8 cellular contexts compared by ENCODE assay signal in genomic region chrX:106481341-106481740, GRCh38.
DNase-seq lines count a peak whose midpoint lies in the region; ATAC-seq and TF ChIP-seq lines count a peak whose summit lies in the region.

No MANE protein-coding gene starts in this region.

- H3K4me1 ChIP-seq in A673 (ENCODE audit: insufficient read depth, low read length, poor library complexity, severe bottlenecking) = no peaks in the 10 kb centered on the region
- H3K4me1 ChIP-seq in colonic mucosa = no peaks in the 10 kb centered on the region
- no peaks in the 10 kb centered on the region for H3K4me1 ChIP-seq in right lobe of liver

- H3K36me3 ChIP-seq in A673 (ENCODE audit: insufficient read depth, low read length, poor library complexity, severe bottlenecking) = no peaks in the 10 kb centered on the region
- H3K36me3 ChIP-seq in colonic mucosa = no peaks in the 10 kb centered on the region
- no peaks in the 10 kb centered on the region for H3K36me3 ChIP-seq in right lobe of liver

- peak; percentile 72 for TF ChIP-seq RAD21 in Ishikawa (IDR thresholded peaks at IDR 0.05; ENCODE audit: low read depth)

- H3K4me3 ChIP-seq in A673 (ENCODE audit: low read depth, low read length, poor library complexity, severe bottlenecking) (no peak overlapping the region), colonic mucosa (no peak overlapping the region), right lobe of liver (no peak overlapping the region)

- no peak for TF ChIP-seq EP300 in Ishikawa (IDR thresholded peaks at IDR 0.05; ENCODE audit: borderline replicate concordance)

- TF ChIP-seq POLR2A in right lobe of liver (IDR thresholded peaks at IDR 0.05) = no peak

- H3K27ac ChIP-seq in A673 (ENCODE audit: low read depth, low read length, poor library complexity, severe bottlenecking) = no peak overlapping the region
- H3K27ac ChIP-seq in colonic mucosa = no peak overlapping the region
- no peak overlapping the region for H3K27ac ChIP-seq in right lobe of liver

- 0% methylated on average over 1 of the region's 1 CpG for WGBS in right lobe of liver (ENCODE audit: insufficient coverage, low coverage, low lambda C conversion rate, missing lambda C conversion rate)

- TF ChIP-seq CTCF in A673 (conservative IDR thresholded peaks at IDR 0.05; ENCODE audit: low read depth, low read length) (peak; percentile 77), colonic mucosa (IDR thresholded peaks at IDR 0.05) (peak; percentile 83), right lobe of liver (IDR thresholded peaks at IDR 0.05) (peak; percentile 85 to 90 (median 87))

- POLR2A ChIA-PET in A673 (lab: Charles Lee; ENCODE audit: low non-redundant PET) = no interaction called here

- H3K27me3 ChIP-seq in A673 (replicated peaks; ENCODE audit: insufficient read depth, low read depth, low read length, poor library complexity) (no peaks in the 10 kb centered on the region), colonic mucosa (no peaks in the 10 kb centered on the region), right lobe of liver (no peaks in the 10 kb centered on the region)

- ATAC-seq in right lobe of liver (peak; percentile 88 to 95 (median 92)), GM21390 (IDR thresholded peaks at IDR 0.05; ENCODE audit: unreplicated experiment) (no peak)

- H3K9ac ChIP-seq in colonic mucosa (ENCODE audit: low read depth in 2 of 2, low read length in 2 of 2) = no peak overlapping the region

- H3K9me3 ChIP-seq in A673 (ENCODE audit: low read depth, low read length, poor library complexity, severe bottlenecking) = no peaks in the 10 kb centered on the region
- H3K9me3 ChIP-seq in colonic mucosa = no peaks in the 10 kb centered on the region
- H3K9me3 ChIP-seq in right lobe of liver = no peaks in the 10 kb centered on the region

- DNase-seq in A673 (ENCODE audit: low spot score) (peak; percentile 57), GDM1 (lab: John Stamatoyannopoulos, UW) (peak; percentile 14), SK-N-DZ (ENCODE audit: low spot score) (peak; percentile 20), colonic mucosa (peak; percentile 72), right lobe of liver (no peak), stromal cell of bone marrow (ENCODE audit: low read depth) (peak; percentile 25)

- BruUV-seq in A673 (replicated peaks; lab: Mats Ljungman, UMichigan) = no TSS peak

- CTCF ChIA-PET in A673 (lab: Charles Lee) = no interaction called here

- intact Hi-C loops in A673 (cut with micrococcal nuclease; ENCODE audit: unreplicated experiment) = loop anchor here (1.0 kb wide), 1 partner anchor 310 kb away; no protein-coding TSS in a partner anchor
- intact Hi-C loops in colonic mucosa (cut with DNase I) = loop anchor here (10.0 kb wide), 2 partner anchors 123 to 313 kb away; no protein-coding TSS in a partner anchor
- intact Hi-C loops in right lobe of liver (cut with DNase I) = no loop called here

TF ChIP-seq in Ishikawa, 13 proteins besides CTCF, POLR2A, EP300 and RAD21:
- TF ChIP-seq YY1 (IDR thresholded peaks at IDR 0.05; ENCODE audit: low read depth) = no peak
- TF ChIP-seq ZBTB7A (IDR thresholded peaks at IDR 0.05; ENCODE audit: low read depth) = no peak
- no peak for TF ChIP-seq CEBPB (IDR thresholded peaks at IDR 0.05)
- TF ChIP-seq TAF1 (IDR thresholded peaks at IDR 0.05; ENCODE audit: low read depth) = no peak
- TF ChIP-seq EGR1 (IDR thresholded peaks at IDR 0.05) = no peak
- TF ChIP-seq CREB1 (IDR thresholded peaks at IDR 0.05; ENCODE audit: low read depth) = no peak
- TF ChIP-seq NFIC (IDR thresholded peaks at IDR 0.05) = no peak
- TF ChIP-seq, protein P1, sequence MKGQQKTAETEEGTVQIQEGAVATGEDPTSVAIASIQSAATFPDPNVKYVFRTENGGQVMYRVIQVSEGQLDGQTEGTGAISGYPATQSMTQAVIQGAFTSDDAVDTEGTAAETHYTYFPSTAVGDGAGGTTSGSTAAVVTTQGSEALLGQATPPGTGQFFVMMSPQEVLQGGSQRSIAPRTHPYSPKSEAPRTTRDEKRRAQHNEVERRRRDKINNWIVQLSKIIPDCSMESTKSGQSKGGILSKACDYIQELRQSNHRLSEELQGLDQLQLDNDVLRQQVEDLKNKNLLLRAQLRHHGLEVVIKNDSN (IDR thresholded peaks at IDR 0.05) = no peak
- TF ChIP-seq TCF12 (IDR thresholded peaks at IDR 0.05; ENCODE audit: low read depth) = no peak
- no peak for TF ChIP-seq TEAD4 (IDR thresholded peaks at IDR 0.05)
- TF ChIP-seq, protein P2, sequence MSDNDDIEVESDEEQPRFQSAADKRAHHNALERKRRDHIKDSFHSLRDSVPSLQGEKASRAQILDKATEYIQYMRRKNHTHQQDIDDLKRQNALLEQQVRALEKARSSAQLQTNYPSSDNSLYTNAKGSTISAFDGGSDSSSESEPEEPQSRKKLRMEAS (IDR thresholded peaks at IDR 0.05) = no peak
- TF ChIP-seq, protein P3, sequence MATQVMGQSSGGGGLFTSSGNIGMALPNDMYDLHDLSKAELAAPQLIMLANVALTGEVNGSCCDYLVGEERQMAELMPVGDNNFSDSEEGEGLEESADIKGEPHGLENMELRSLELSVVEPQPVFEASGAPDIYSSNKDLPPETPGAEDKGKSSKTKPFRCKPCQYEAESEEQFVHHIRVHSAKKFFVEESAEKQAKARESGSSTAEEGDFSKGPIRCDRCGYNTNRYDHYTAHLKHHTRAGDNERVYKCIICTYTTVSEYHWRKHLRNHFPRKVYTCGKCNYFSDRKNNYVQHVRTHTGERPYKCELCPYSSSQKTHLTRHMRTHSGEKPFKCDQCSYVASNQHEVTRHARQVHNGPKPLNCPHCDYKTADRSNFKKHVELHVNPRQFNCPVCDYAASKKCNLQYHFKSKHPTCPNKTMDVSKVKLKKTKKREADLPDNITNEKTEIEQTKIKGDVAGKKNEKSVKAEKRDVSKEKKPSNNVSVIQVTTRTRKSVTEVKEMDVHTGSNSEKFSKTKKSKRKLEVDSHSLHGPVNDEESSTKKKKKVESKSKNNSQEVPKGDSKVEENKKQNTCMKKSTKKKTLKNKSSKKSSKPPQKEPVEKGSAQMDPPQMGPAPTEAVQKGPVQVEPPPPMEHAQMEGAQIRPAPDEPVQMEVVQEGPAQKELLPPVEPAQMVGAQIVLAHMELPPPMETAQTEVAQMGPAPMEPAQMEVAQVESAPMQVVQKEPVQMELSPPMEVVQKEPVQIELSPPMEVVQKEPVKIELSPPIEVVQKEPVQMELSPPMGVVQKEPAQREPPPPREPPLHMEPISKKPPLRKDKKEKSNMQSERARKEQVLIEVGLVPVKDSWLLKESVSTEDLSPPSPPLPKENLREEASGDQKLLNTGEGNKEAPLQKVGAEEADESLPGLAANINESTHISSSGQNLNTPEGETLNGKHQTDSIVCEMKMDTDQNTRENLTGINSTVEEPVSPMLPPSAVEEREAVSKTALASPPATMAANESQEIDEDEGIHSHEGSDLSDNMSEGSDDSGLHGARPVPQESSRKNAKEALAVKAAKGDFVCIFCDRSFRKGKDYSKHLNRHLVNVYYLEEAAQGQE (IDR thresholded peaks at IDR 0.05; ENCODE audit: low read depth) = no peak
- TF ChIP-seq FOXM1 (IDR thresholded peaks at IDR 0.05; ENCODE audit: borderline replicate concordance, low read depth) = no peak

Comparison
In these comparisons a context has a peak if more than half of its experiments do, and no peak if none do; other contexts are left out.
1. DNase-seq: peak in A673 (single experiment), GDM1 (single experiment), SK-N-DZ (single experiment), colonic mucosa (single experiment) and stromal cell of bone marrow (single experiment); none in right lobe of liver (0 of 3).
2. intact Hi-C loops: an anchor here in A673 (1.0 kb wide) and colonic mucosa (10.0 kb wide); none called in right lobe of liver.
3. Peak in every context shown above with its lines, with median percentiles within 50 percentile points of each other: CTCF ChIP-seq.